Comparison of ENCODE assay signal across 20 cellular contexts in genomic region chr3:141456328-141456689, GRCh38. TPM values are rescaled to one million over a fixed set of nuclear protein-coding genes. Genes with fewer than 3 reads are reported as not detected.
DNase-seq lines count a peak whose midpoint lies in the region; ATAC-seq and TF ChIP-seq lines count a peak whose summit lies in the region.
"Had no signal": no experiment of that assay in that cellular context is flagged by ENCODE, and none has a peak within 500 bp of the region (broad histone marks: within the 10 kb centered on the region; RNA-seq: fewer than 3 reads in every experiment).

No MANE protein-coding gene starts in this region.

- ATAC-seq in HG02759 (IDR thresholded peaks at IDR 0.05; ENCODE audit: unreplicated experiment), result no peak
- ATAC-seq: activated naive CD8-positive, alpha-beta T cell treated with anti-CD3 and anti-CD28 coated beads, Interleukin-2, amount 50 U/mL, for 24 hours; activated T-helper 17 cell treated with anti-CD3 and anti-CD28 coated beads, Interleukin-2, amount 50 U/mL, for 72 hours; lower lobe of right lung; naive thymus-derived CD4-positive, alpha-beta T cell had no signal

- DNase-seq in AG10803 (ENCODE audit: low read depth), result peak; percentile 97
- peak; percentile 95 for DNase-seq in HFFc6
- DNase-seq in fibroblast of mammary gland (ENCODE audit: low read depth), result peak; percentile 97
- no peak for DNase-seq in prostate gland (ENCODE audit: low spot score)
- DNase-seq in NCI-H1092 treated with DMSO at 0.1 percent for 48 hours (lab: John Stamatoyannopoulos, UW), result no peak
- DNase-seq in nephron progenitor cell, result no peak
- no peak for DNase-seq in GM13976 (ENCODE audit: low spot score)
- DNase-seq: activated CD4-positive, CD25-positive, alpha-beta regulatory T cell treated with anti-CD3 and anti-CD28 coated beads, Interleukin-2, amount 50 U/mL, for 72 hours; activated naive CD8-positive, alpha-beta T cell treated with anti-CD3 and anti-CD28 coated beads, Interleukin-2, amount 50 U/mL, for 24 hours; cerebellar nuclear complex; GDM1; KBM-7; lower lobe of right lung; naive thymus-derived CD4-positive, alpha-beta T cell; NCI-H2081; NCI-H526 treated with DMSO at 0.1 percent for 48 hours; uterus had no signal

- intact Hi-C loops in prostate gland (cut with DNase I), result loop anchor here (5.0 kb wide), 1 partner anchor 224 kb away; the partner anchor contains the start of gene PXYLP1

- TF ChIP-seq POLR2A in prostate gland (IDR thresholded peaks at IDR 0.05), result no peak

- H3K27me3 ChIP-seq in prostate gland (replicated peaks; ENCODE audit: insufficient read depth), result no peaks in the 10 kb centered on the region
- H3K27me3 ChIP-seq: uterus had no signal

- H3K27me3 Mint-ChIP-seq in HFFc6 (ENCODE audit: insufficient read depth) (peaks cover 4% of the 10 kb centered on the region), nephron progenitor cell (ENCODE audit: low read depth, poor library complexity) (peaks cover 13% of the 10 kb centered on the region)
- H3K27me3 Mint-ChIP-seq: activated naive CD8-positive, alpha-beta T cell treated with anti-CD3 and anti-CD28 coated beads, Interleukin-2, amount 50 U/mL, for 24 hours; activated T-helper 17 cell treated with anti-CD3 and anti-CD28 coated beads, Interleukin-2, amount 50 U/mL, for 72 hours; stimulated activated naive CD8-positive, alpha-beta T cell treated with anti-CD3 and anti-CD28 coated beads, Interleukin-15, Interleukin-2, amounts not matched to agents 100 ng/mL and 50 ng/mL, for 24 hours had no signal

- no peak for TF ChIP-seq CTCF in AG10803 (conservative IDR thresholded peaks at IDR 0.05; ENCODE audit: low read length)
- TF ChIP-seq CTCF in HFFc6 (IDR thresholded peaks at IDR 0.05), result no peak
- TF ChIP-seq CTCF in fibroblast of mammary gland (conservative IDR thresholded peaks at IDR 0.05; ENCODE audit: control insufficient read depth, insufficient read depth, low read depth, low read length), result no peak
- TF ChIP-seq CTCF in prostate gland (IDR thresholded peaks at IDR 0.05), result no peak
- TF ChIP-seq CTCF in nephron progenitor cell (IDR thresholded peaks at IDR 0.05), result no peak
- TF ChIP-seq CTCF in GM13976 (IDR thresholded peaks at IDR 0.05; ENCODE audit: borderline replicate concordance, control extremely low read depth, extremely low read depth, insufficient read depth, missing control alignments), result no peak

- H3K9me3 Mint-ChIP-seq in HFFc6 (no peaks in the 10 kb centered on the region), nephron progenitor cell (no peaks in the 10 kb centered on the region)
- H3K9me3 Mint-ChIP-seq: activated naive CD8-positive, alpha-beta T cell treated with anti-CD3 and anti-CD28 coated beads, Interleukin-2, amount 50 U/mL, for 24 hours; activated T-helper 17 cell treated with anti-CD3 and anti-CD28 coated beads, Interleukin-2, amount 50 U/mL, for 72 hours; naive thymus-derived CD4-positive, alpha-beta T cell; stimulated activated naive CD8-positive, alpha-beta T cell treated with anti-CD3 and anti-CD28 coated beads, Interleukin-15, Interleukin-2, amounts not matched to agents 100 ng/mL and 50 ng/mL, for 24 hours had no signal

- H3K36me3 Mint-ChIP-seq in HFFc6 (ENCODE audit: low read depth) (peaks cover 4% of the 10 kb centered on the region; the same call in 1 of the 2 replicates), nephron progenitor cell (ENCODE audit: low read depth) (no peaks in the 10 kb centered on the region)
- H3K36me3 Mint-ChIP-seq: naive thymus-derived CD4-positive, alpha-beta T cell had no signal

- peak overlapping the region; percentile 87 for H3K4me3 Mint-ChIP-seq in HFFc6
- H3K4me3 Mint-ChIP-seq in nephron progenitor cell, result no peak overlapping the region
- H3K4me3 Mint-ChIP-seq: activated naive CD8-positive, alpha-beta T cell treated with anti-CD3 and anti-CD28 coated beads, Interleukin-2, amount 50 U/mL, for 24 hours; activated T-helper 17 cell treated with anti-CD3 and anti-CD28 coated beads, Interleukin-2, amount 50 U/mL, for 72 hours; naive thymus-derived CD4-positive, alpha-beta T cell; stimulated activated naive CD8-positive, alpha-beta T cell treated with anti-CD3 and anti-CD28 coated beads, Interleukin-15, Interleukin-2, amounts not matched to agents 100 ng/mL and 50 ng/mL, for 24 hours had no signal

- H3K27ac Mint-ChIP-seq in HFFc6, result peak overlapping the region; percentile 97
- no peak overlapping the region for H3K27ac Mint-ChIP-seq in nephron progenitor cell
- H3K27ac Mint-ChIP-seq: activated naive CD8-positive, alpha-beta T cell treated with anti-CD3 and anti-CD28 coated beads, Interleukin-2, amount 50 U/mL, for 24 hours; activated T-helper 17 cell treated with anti-CD3 and anti-CD28 coated beads, Interleukin-2, amount 50 U/mL, for 72 hours; stimulated activated naive CD8-positive, alpha-beta T cell treated with anti-CD3 and anti-CD28 coated beads, Interleukin-15, Interleukin-2, amounts not matched to agents 100 ng/mL and 50 ng/mL, for 24 hours had no signal

- peak overlapping the region; percentile 40 for H3K4me3 ChIP-seq in AG10803 (ENCODE audit: low read length)
- H3K4me3 ChIP-seq in fibroblast of mammary gland (ENCODE audit: control insufficient read depth, low read depth, low read length), result no peak overlapping the region
- H3K4me3 ChIP-seq in prostate gland, result no peak overlapping the region
- H3K4me3 ChIP-seq: lower lobe of right lung, uterus had no signal

- WGBS in prostate gland, result 78% methylated on average over 11 of the region's 11 CpGs

- peaks cover 13% of the 10 kb centered on the region for H3K4me1 ChIP-seq in prostate gland (replicated peaks)
- H3K4me1 ChIP-seq: uterus had no signal

- H3K27ac ChIP-seq in prostate gland, result peak overlapping the region; percentile 76 to 84
- H3K27ac ChIP-seq: lower lobe of right lung, uterus had no signal

- in situ Hi-C loops in GM13976 (cut with MboI; ENCODE audit: low sequenced_read_pairs, unreplicated experiment), result loop anchor here (25.0 kb wide), 1 partner anchor 431 kb away; the partner anchor contains the start of gene ATP1B3

- H3K9me3 ChIP-seq in prostate gland, result no peaks in the 10 kb centered on the region
- H3K9me3 ChIP-seq: lower lobe of right lung, uterus had no signal

- peaks cover 66% of the 10 kb centered on the region for H3K4me1 Mint-ChIP-seq in HFFc6 (ENCODE audit: low read depth)
- H3K4me1 Mint-ChIP-seq in nephron progenitor cell, result peaks cover 25% of the 10 kb centered on the region

- H3K36me3 ChIP-seq in prostate gland, result no peaks in the 10 kb centered on the region
- H3K36me3 ChIP-seq: lower lobe of right lung, uterus had no signal

RNA-seq across cellular contexts. Expression of gene RASA2, which starts 30.5 kb away (rescaled TPM):
- 10 to 100 TPM; 12.6 to 17.7 (median 14.5) TPM for total RNA-seq in HFFc6 (2021; fragmentation: NEBNext Ultra II Directional; extraction: Animal tissue kit (Norgen Biotek cat#: 25700))
- total RNA-seq in prostate gland, result 10 to 100 TPM in 1 of 2 donors, 1 to 10 TPM in 1; 7.8 to 13.5 TPM

Comparison
In these comparisons a context has a peak if more than half of its experiments do, and no peak if none do; other contexts are left out.
1. DNase-seq: peak in AG10803 (single experiment), HFFc6 (single experiment) and fibroblast of mammary gland (single experiment); none in prostate gland (single experiment), NCI-H1092 treated with DMSO at 0.1 percent for 48 hours (single experiment), nephron progenitor cell (single experiment) and GM13976 (single experiment).